In genomic region chr11:78170874-78171549, GRCh38 we compare ENCODE assay signal across 31 cellular contexts. TPM values are rescaled to one million over a fixed set of nuclear protein-coding genes. Genes with fewer than 3 reads are reported as not detected.
DNase-seq lines count a peak whose midpoint lies in the region; ATAC-seq and TF ChIP-seq lines count a peak whose summit lies in the region.
"Had no signal": no experiment of that assay in that cellular context is flagged by ENCODE, and none has a peak within 500 bp of the region (broad histone marks: within the 10 kb centered on the region; RNA-seq: fewer than 3 reads in every experiment).

No MANE protein-coding gene starts in this region.

- H2AFZ ChIP-seq in IMR-90 (replicated peaks; ENCODE audit: low read length, poor library complexity): no peak overlapping the region

- H3K27ac Mint-ChIP-seq in chondrocyte (ENCODE audit: unreplicated experiment) (peak overlapping the region; percentile 91), mesothelial cell of epicardium (peak overlapping the region; percentile 26)
- H3K27ac Mint-ChIP-seq: activated CD8-positive, alpha-beta T cell treated with anti-CD3 and anti-CD28 coated beads, Interleukin-2, amount 10 ng/mL, durations not matched to agents 7 days and 5 days; activated naive CD4-positive, alpha-beta T cell treated with anti-CD3 and anti-CD28 coated beads, Interleukin-2, amount 50 U/mL, for 24 hours; activated T-helper 17 cell treated with anti-CD3 and anti-CD28 coated beads, Interleukin-2, amount 50 U/mL, for 72 hours; effector memory CD8-positive, alpha-beta T cell; stimulated activated naive CD8-positive, alpha-beta T cell treated with anti-CD3 and anti-CD28 coated beads, Interleukin-15, amount 100 ng/mL, for 72 hours; T-helper 2 cell treated with Interferon-gamma antibody and Interleukin-4, amounts not matched to agents 5 μg/mL and 100 μg/mL, for 36 hours had no signal

- intact Hi-C loops in IMR-90 (cut with micrococcal nuclease) (no loop called here), thyroid gland (cut with DNase I) (no loop called here)

- H3K9me3 Mint-ChIP-seq in chondrocyte (ENCODE audit: low read depth): no peaks in the 10 kb centered on the region
- H3K9me3 Mint-ChIP-seq in mesothelial cell of epicardium: peaks cover under 1% of the 10 kb centered on the region
- H3K9me3 Mint-ChIP-seq: activated naive CD4-positive, alpha-beta T cell treated with anti-CD3 and anti-CD28 coated beads, Interleukin-2, amount 50 U/mL, for 24 hours; activated T-helper 17 cell treated with anti-CD3 and anti-CD28 coated beads, Interleukin-2, amount 50 U/mL, for 72 hours; T-helper 2 cell treated with Interferon-gamma antibody and Interleukin-4, amounts not matched to agents 5 μg/mL and 100 μg/mL, for 36 hours had no signal

- no peak overlapping the region for H3K4me3 ChIP-seq in IMR-90 (ENCODE audit: insufficient read depth, low read depth, low read length)
- no peak overlapping the region for H3K4me3 ChIP-seq in thyroid gland (replicated peaks in 1 of 3)
- H3K4me3 ChIP-seq: ovary, Peyer's patch had no signal

- H2AK9ac ChIP-seq in IMR-90 (replicated peaks; ENCODE audit: low read depth, low read length, poor library complexity): peak overlapping the region; percentile 11

- H4K20me1 ChIP-seq in IMR-90 (ENCODE audit: insufficient read depth, low read length): no peaks in the 10 kb centered on the region

- no peak for ATAC-seq in IMR-90 (ENCODE audit: low read depth)
- no peak for ATAC-seq in HG03135 (IDR thresholded peaks at IDR 0.05; ENCODE audit: unreplicated experiment)
- ATAC-seq: activated CD8-positive, alpha-beta T cell treated with anti-CD3 and anti-CD28 coated beads, Interleukin-2, amount 10 ng/mL, durations not matched to agents 7 days and 5 days; activated T-helper 17 cell treated with anti-CD3 and anti-CD28 coated beads, Interleukin-2, amount 50 U/mL, for 72 hours; effector memory CD8-positive, alpha-beta T cell had no signal

- H3K27ac ChIP-seq in IMR-90 (ENCODE audit: insufficient read depth, low read length) (peak overlapping the region; percentile 10; the same call in 1 of the 2 replicates), thyroid gland (peak overlapping the region in 2 of 3 donors; percentile 97 to 99)
- H3K27ac ChIP-seq: Peyer's patch had no signal

- H2AK5ac ChIP-seq in IMR-90 (ENCODE audit: low read depth, low read length): peak overlapping the region; percentile 52

- TF ChIP-seq CTCF in IMR-90 (conservative IDR thresholded peaks at IDR 0.05; ENCODE audit: low read depth, low read length) (no peak), chondrocyte (IDR thresholded peaks at IDR 0.05) (no peak), mesothelial cell of epicardium (IDR thresholded peaks at IDR 0.05; ENCODE audit: unreplicated experiment) (no peak), thyroid gland (IDR thresholded peaks at IDR 0.05) (no peak)

- no peak overlapping the region for H2BK5ac ChIP-seq in IMR-90 (ENCODE audit: low read depth, low read length, poor library complexity, severe bottlenecking)

- in situ Hi-C loops in IMR-90 (cut with MboI; ENCODE audit: low sequenced_read_pairs): no loop called here

- DNase-seq in IMR-90 (no peak), chondrocyte (ENCODE audit: low spot score) (no peak), mesothelial cell of epicardium (ENCODE audit: low spot score in 2 of 2, unreplicated experiment in 2 of 2) (no peak), thyroid gland (no peak), NCI-H774 (lab: John Stamatoyannopoulos, UW) (no peak)
- DNase-seq in activated CD4-positive, CD25-positive, alpha-beta regulatory T cell (lab: John Stamatoyannopoulos, UW): no peak
- DNase-seq: activated CD4-positive, alpha-beta T cell treated with anti-CD3 and anti-CD28 coated beads for 4 hours; activated CD8-positive, alpha-beta T cell treated with anti-CD3 and anti-CD28 coated beads, Interleukin-2, amount 10 ng/mL, durations not matched to agents 7 days and 5 days; anterior cingulate cortex; C1 segment of cervical spinal cord; Calu3; DMS79; effector memory CD8-positive, alpha-beta T cell; erythroblast; GDM1; H7; Karpas-422; NCI-H1417 treated with DMSO at 0.1 percent for 48 hours; NCI-H2081; NCI-H2227 treated with DMSO at 0.1 percent for 48 hours; NCI-H526; Peyer's patch; retina; SIG-M5; stimulated activated CD4-positive, alpha-beta T cell treated with anti-CD3 and anti-CD28 coated beads, Interleukin-1b, Interleukin-23, amount 100 ng/mL, for 48 hours; stimulated activated naive CD8-positive, alpha-beta T cell treated with anti-CD3 and anti-CD28 coated beads, Interleukin-15, amount 100 ng/mL, for 72 hours had no signal

- dilution Hi-C loops in IMR-90 (cut with HindIII; ENCODE audit: low sequenced_read_pairs, unreplicated experiment): no loop called here

- H3K9me1 ChIP-seq in IMR-90 (ENCODE audit: insufficient read depth, low read length): peaks cover 26% of the 10 kb centered on the region

- no peak overlapping the region; the same call in 1 of the 2 replicates for H4K91ac ChIP-seq in IMR-90 (ENCODE audit: insufficient read depth, low read depth, low read length)

- H3K4me3 Mint-ChIP-seq in chondrocyte (ENCODE audit: unreplicated experiment) (no peak overlapping the region), mesothelial cell of epicardium (no peak overlapping the region)
- H3K4me3 Mint-ChIP-seq: activated CD8-positive, alpha-beta T cell treated with anti-CD3 and anti-CD28 coated beads, Interleukin-2, amount 10 ng/mL, durations not matched to agents 7 days and 5 days; activated naive CD4-positive, alpha-beta T cell treated with anti-CD3 and anti-CD28 coated beads, Interleukin-2, amount 50 U/mL, for 24 hours; activated T-helper 17 cell treated with anti-CD3 and anti-CD28 coated beads, Interleukin-2, amount 50 U/mL, for 72 hours; effector memory CD8-positive, alpha-beta T cell; stimulated activated naive CD8-positive, alpha-beta T cell treated with anti-CD3 and anti-CD28 coated beads, Interleukin-15, amount 100 ng/mL, for 72 hours; T-helper 2 cell treated with Interferon-gamma antibody and Interleukin-4, amounts not matched to agents 5 μg/mL and 100 μg/mL, for 36 hours had no signal

- CTCF ChIA-PET in IMR-90 (lab: Yijun Ruan, JAX): no interaction called here

- H3K27me3 ChIP-seq in IMR-90 (ENCODE audit: control insufficient read depth, insufficient read depth, low read length) (no peaks in the 10 kb centered on the region), thyroid gland (no peaks in the 10 kb centered on the region)
- H3K27me3 ChIP-seq: ovary, Peyer's patch had no signal

- no peak overlapping the region for H3K9ac ChIP-seq in IMR-90 (ENCODE audit: low read depth, low read length)

- H4K5ac ChIP-seq in IMR-90 (ENCODE audit: low read depth, low read length): no peak overlapping the region; the same call in 1 of the 2 replicates

- H3K14ac ChIP-seq in IMR-90 (replicated peaks; ENCODE audit: low read depth, low read length): 0 out of 2 replicates have a peak overlapping the region, but pooled peaks have one; percentile 39

- H3K9me3 ChIP-seq in IMR-90 (ENCODE audit: control insufficient read depth, insufficient read depth, low read length): no peaks in the 10 kb centered on the region
- H3K9me3 ChIP-seq in thyroid gland: no peaks in the 10 kb centered on the region
- H3K9me3 ChIP-seq: ovary, Peyer's patch had no signal

- BruUV-seq in IMR-90 (replicated peaks; lab: Mats Ljungman, UMichigan): no TSS peak

- H3K36me3 ChIP-seq in IMR-90 (ENCODE audit: control insufficient read depth, insufficient read depth, low read length) (peaks cover 24% of the 10 kb centered on the region), thyroid gland (peaks cover 0 to 13% of the 10 kb centered on the region in 2 donors)
- H3K36me3 ChIP-seq: ovary had no signal

- TF ChIP-seq POLR2A in IMR-90 (IDR thresholded peaks at IDR 0.05; ENCODE audit: low read depth, low read length) (no peak), thyroid gland (IDR thresholded peaks at IDR 0.05) (no peak)

- H3K4me1 Mint-ChIP-seq in chondrocyte (ENCODE audit: low read depth): peaks cover 57% of the 10 kb centered on the region
- peaks cover 21% of the 10 kb centered on the region for H3K4me1 Mint-ChIP-seq in mesothelial cell of epicardium
- H3K4me1 Mint-ChIP-seq: activated naive CD4-positive, alpha-beta T cell treated with anti-CD3 and anti-CD28 coated beads, Interleukin-2, amount 50 U/mL, for 24 hours; activated T-helper 17 cell treated with anti-CD3 and anti-CD28 coated beads, Interleukin-2, amount 50 U/mL, for 72 hours; stimulated activated naive CD8-positive, alpha-beta T cell treated with anti-CD3 and anti-CD28 coated beads, Interleukin-15, amount 100 ng/mL, for 72 hours had no signal

- H3K56ac ChIP-seq in IMR-90 (ENCODE audit: extremely low read depth, insufficient read depth, low read length): no peak overlapping the region; the same call in 1 of the 2 replicates

- H3K23ac ChIP-seq in IMR-90 (ENCODE audit: low read depth, low read length): no peak overlapping the region

- 0 out of 2 replicates have a peak overlapping the region, but pooled peaks have one; percentile 18 for H3K18ac ChIP-seq in IMR-90 (ENCODE audit: low read depth, low read length)

- TF ChIP-seq RAD21 in IMR-90 (IDR thresholded peaks at IDR 0.05; ENCODE audit: low read length): no peak

- H2BK120ac ChIP-seq in IMR-90 (ENCODE audit: low read depth, low read length): peak overlapping the region; percentile 66; the same call in 1 of the 2 replicates

- H3K27me3 Mint-ChIP-seq in chondrocyte (ENCODE audit: low read depth): no peaks in the 10 kb centered on the region
- no peaks in the 10 kb centered on the region for H3K27me3 Mint-ChIP-seq in mesothelial cell of epicardium (ENCODE audit: low read depth)
- H3K27me3 Mint-ChIP-seq: activated naive CD4-positive, alpha-beta T cell treated with anti-CD3 and anti-CD28 coated beads, Interleukin-2, amount 50 U/mL, for 24 hours; activated T-helper 17 cell treated with anti-CD3 and anti-CD28 coated beads, Interleukin-2, amount 50 U/mL, for 72 hours; effector memory CD8-positive, alpha-beta T cell; stimulated activated naive CD8-positive, alpha-beta T cell treated with anti-CD3 and anti-CD28 coated beads, Interleukin-15, amount 100 ng/mL, for 72 hours had no signal

- WGBS in IMR-90 (ENCODE audit: extremely low coverage in 2 of 2, insufficient read length in 1 of 2), 2 experiments: 100% methylated on average over 2 of the region's 7 CpGs; no CpG with 5 or more reads in 1 of the 2 experiments
- 74 to 81% methylated on average over 7 of the region's 7 CpGs for WGBS in thyroid gland, 2 donors

- peaks cover 13% of the 10 kb centered on the region for H3K36me3 Mint-ChIP-seq in chondrocyte (ENCODE audit: low read depth)
- H3K36me3 Mint-ChIP-seq in mesothelial cell of epicardium: peaks cover 12% of the 10 kb centered on the region

- H2BK20ac ChIP-seq in IMR-90 (ENCODE audit: low read depth, low read length): 0 out of 2 replicates have a peak overlapping the region, but pooled peaks have one; percentile 3

- no peak overlapping the region for H3K4me2 ChIP-seq in IMR-90 (ENCODE audit: low read depth, low read length)

- POLR2A ChIA-PET in IMR-90 (lab: Charles Lee; ENCODE audit: unreplicated experiment): no interaction called here

- H4K8ac ChIP-seq in IMR-90 (ENCODE audit: low read depth in 2 of 2, low read length in 2 of 2): peak overlapping the region in 1 of 2 experiments; percentile 43; a peak in 1 of 4 replicates

- peak overlapping the region; percentile 44 for H3K4ac ChIP-seq in IMR-90 (ENCODE audit: low read depth, low read length)

- no peak overlapping the region; the same call in 2 of the 3 replicates for H2BK15ac ChIP-seq in IMR-90 (ENCODE audit: low read depth, low read length)

- H3K4me1 ChIP-seq in IMR-90 (ENCODE audit: control insufficient read depth, insufficient read depth, low read length) (peaks cover 19% of the 10 kb centered on the region), thyroid gland (peaks cover 22 to 34% of the 10 kb centered on the region in 2 donors)

- H3K79me1 ChIP-seq in IMR-90 (ENCODE audit: low read depth in 1 of 2, low read length in 2 of 2): peaks cover 0 to 33% of the 10 kb centered on the region in 2 experiments; a peak in 2 of 4 replicates

RNA-seq across cellular contexts. Expression of gene KCTD21, which starts 17.4 kb away (rescaled TPM):
- total RNA-seq in IMR-90 (2012; rRNA removed): 12.2 and 12.5 TPM in 2 replicates
- polyA plus RNA-seq in IMR-90 (2012; rRNA removed): 12.2 TPM in 2 replicates
- polyA plus RNA-seq in IMR-90 (2012; cell fraction: cytosol; rRNA removed): 7.1 and 14.7 TPM in 2 replicates
- 7.7 and 13.5 TPM in 2 replicates for polyA plus RNA-seq in IMR-90 (2012; cell fraction: nucleus; rRNA removed; ENCODE audit: low replicate concordance)
- total RNA-seq in chondrocyte: 12.6 to 15.2 TPM (median 14.7 TPM) in 3 replicates
- 5.1 to 7.2 TPM (median 5.2 TPM) in 3 replicates for total RNA-seq in mesothelial cell of epicardium
- total RNA-seq in thyroid gland: 10 to 100 TPM; 16.6 to 23.4 (median 17.0) TPM

RNA-seq across cellular contexts. Expression of gene USP35, which starts 17.7 kb away (rescaled TPM):
- total RNA-seq in IMR-90 (2012; rRNA removed) (2.2 and 2.7 TPM in 2 replicates), chondrocyte (14.0 to 14.5 TPM (median 14.0 TPM) in 3 replicates), mesothelial cell of epicardium (12.3 to 13.4 TPM (median 13.2 TPM) in 3 replicates), thyroid gland (10 to 100 TPM; 13.5 to 18.1 (median 14.3) TPM)
- 10.4 and 11.3 TPM in 2 replicates for polyA plus RNA-seq in IMR-90 (2012; rRNA removed)
- 6.7 and 7.5 TPM in 2 replicates for polyA plus RNA-seq in IMR-90 (2012; cell fraction: cytosol; rRNA removed)
- polyA plus RNA-seq in IMR-90 (2012; cell fraction: nucleus; rRNA removed; ENCODE audit: low replicate concordance): 34.8 and 58.2 TPM in 2 replicates

RNA-seq across cellular contexts. Expression of gene ALG8, which starts 31.6 kb away (rescaled TPM):
- total RNA-seq in IMR-90 (2012; rRNA removed): 27.8 and 53.0 TPM in 2 replicates
- 28.2 and 31.8 TPM in 2 replicates for polyA plus RNA-seq in IMR-90 (2012; rRNA removed)
- 14.0 and 21.5 TPM in 2 replicates for polyA plus RNA-seq in IMR-90 (2012; cell fraction: cytosol; rRNA removed)
- 10.9 and 36.2 TPM in 2 replicates for polyA plus RNA-seq in IMR-90 (2012; cell fraction: nucleus; rRNA removed; ENCODE audit: low replicate concordance)
- 28.7 to 48.5 TPM (median 30.1 TPM) in 3 replicates for total RNA-seq in chondrocyte
- total RNA-seq in mesothelial cell of epicardium: 53.7 to 63.0 TPM (median 61.6 TPM) in 3 replicates
- total RNA-seq in thyroid gland: 10 to 100 TPM; 49.6 to 86.7 (median 52.5) TPM
